In the genomic region with DNA sequence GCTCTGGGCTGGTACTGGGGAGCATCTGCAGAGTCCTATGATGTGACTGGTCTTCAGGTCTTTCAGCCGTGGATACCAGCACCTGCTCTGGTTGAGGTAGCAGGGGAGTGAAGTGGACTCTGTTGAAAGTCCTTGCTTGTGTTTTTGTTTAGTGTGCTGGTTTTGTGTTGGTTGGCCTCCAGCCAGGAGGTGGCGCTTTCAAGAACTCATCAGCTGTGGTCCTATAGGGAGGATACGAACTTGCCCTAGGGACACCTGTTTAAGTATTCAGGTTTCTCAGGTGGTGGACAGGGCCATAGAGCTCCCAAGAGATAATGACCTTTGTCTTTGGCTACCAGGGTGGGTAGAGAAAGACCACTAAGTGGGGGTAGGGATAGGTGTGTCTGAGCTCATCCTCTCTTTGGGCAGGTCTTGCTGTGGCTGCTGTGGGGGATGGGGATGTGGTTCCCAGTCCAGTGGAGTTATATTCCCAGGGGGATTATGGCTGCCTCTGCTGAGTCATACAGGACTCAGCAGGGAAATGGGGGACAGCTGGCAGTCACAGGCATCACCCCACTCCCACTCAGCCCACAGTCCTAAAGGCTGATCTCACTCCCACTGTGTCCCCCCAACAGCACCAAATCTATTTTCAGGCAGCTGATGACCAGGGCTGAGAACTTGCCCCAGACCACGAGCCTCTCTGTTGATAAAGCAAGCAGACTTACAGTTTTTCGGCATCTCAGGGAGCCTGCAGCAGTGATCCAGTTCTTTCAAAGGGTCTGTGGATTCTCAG, we compare ENCODE assay signal across 1 cellular context.
TF ChIP-seq lines count a peak whose summit lies in the region.

No MANE protein-coding gene starts in this region.

TF ChIP-seq in GM12878, 131 proteins besides CTCF, POLR2A, EP300 and RAD21:
- TF ChIP-seq MEF2B (IDR thresholded peaks at IDR 0.05; ENCODE audit: partially characterized antibody, poor library complexity, severe bottlenecking) (peak; percentile 55), STAT3 (IDR thresholded peaks at IDR 0.05; ENCODE audit: low read depth, low read length) (no peak), RBBP5 (conservative IDR thresholded peaks at IDR 0.05) (no peak), IKZF1 (conservative IDR thresholded peaks at IDR 0.05) (0 out of 2 replicates have a peak, but pooled peaks have one; percentile 31), LARP7 (IDR thresholded peaks at IDR 0.05) (no peak), SMAD5 (IDR thresholded peaks at IDR 0.05; ENCODE audit: low read depth) (no peak), TBL1XR1 (IDR thresholded peaks at IDR 0.05; ENCODE audit: low read depth, low read length) (no peak), ZNF24 (IDR thresholded peaks at IDR 0.05) (no peak)
TF ChIP-seq in GM12878: peak in this region for 2.
